Comparison of ENCODE assay signal across 8 cellular contexts in the genomic region with DNA sequence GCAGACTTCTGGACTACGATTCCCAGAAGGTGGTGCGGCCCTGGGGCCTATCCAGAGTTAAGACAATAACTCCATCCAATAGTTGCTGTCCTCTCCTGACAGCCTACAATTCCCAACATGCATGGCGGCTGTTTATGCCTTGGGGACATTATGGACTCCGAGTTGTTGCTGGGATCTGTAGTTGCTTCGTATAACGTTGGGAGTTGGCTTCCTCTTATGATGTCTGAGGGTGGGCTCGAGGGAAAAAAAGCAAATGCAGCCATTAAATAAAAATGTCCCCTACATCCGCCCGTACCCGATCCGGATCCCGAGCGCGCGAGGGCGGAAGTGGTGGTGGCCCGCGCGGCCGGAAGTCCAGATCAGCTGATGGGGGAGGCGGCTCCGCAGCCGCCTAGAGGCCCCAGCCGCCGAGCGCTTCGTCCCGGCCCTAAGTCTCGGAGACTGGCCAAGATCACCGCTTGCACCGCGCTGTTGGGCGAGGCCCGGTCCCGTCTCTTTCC. TPM values are rescaled to one million over a fixed set of nuclear protein-coding genes. Genes with fewer than 3 reads are reported as not detected.
A peak's percentile ranks its signal among the peaks of the same experiment; 100 is the strongest.
DNase-seq lines count a peak whose midpoint lies in the region; ATAC-seq and FAIRE-seq lines count a peak whose summit lies in the region.

A gene with protein sequence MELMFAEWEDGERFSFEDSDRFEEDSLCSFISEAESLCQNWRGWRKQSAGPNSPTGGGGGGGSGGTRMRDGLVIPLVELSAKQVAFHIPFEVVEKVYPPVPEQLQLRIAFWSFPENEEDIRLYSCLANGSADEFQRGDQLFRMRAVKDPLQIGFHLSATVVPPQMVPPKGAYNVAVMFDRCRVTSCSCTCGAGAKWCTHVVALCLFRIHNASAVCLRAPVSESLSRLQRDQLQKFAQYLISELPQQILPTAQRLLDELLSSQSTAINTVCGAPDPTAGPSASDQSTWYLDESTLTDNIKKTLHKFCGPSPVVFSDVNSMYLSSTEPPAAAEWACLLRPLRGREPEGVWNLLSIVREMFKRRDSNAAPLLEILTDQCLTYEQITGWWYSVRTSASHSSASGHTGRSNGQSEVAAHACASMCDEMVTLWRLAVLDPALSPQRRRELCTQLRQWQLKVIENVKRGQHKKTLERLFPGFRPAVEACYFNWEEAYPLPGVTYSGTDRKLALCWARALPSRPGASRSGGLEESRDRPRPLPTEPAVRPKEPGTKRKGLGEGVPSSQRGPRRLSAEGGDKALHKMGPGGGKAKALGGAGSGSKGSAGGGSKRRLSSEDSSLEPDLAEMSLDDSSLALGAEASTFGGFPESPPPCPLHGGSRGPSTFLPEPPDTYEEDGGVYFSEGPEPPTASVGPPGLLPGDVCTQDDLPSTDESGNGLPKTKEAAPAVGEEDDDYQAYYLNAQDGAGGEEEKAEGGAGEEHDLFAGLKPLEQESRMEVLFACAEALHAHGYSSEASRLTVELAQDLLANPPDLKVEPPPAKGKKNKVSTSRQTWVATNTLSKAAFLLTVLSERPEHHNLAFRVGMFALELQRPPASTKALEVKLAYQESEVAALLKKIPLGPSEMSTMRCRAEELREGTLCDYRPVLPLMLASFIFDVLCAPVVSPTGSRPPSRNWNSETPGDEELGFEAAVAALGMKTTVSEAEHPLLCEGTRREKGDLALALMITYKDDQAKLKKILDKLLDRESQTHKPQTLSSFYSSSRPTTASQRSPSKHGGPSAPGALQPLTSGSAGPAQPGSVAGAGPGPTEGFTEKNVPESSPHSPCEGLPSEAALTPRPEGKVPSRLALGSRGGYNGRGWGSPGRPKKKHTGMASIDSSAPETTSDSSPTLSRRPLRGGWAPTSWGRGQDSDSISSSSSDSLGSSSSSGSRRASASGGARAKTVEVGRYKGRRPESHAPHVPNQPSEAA (N-terminal part only) (plus strand): TSS at position 386 of the 500 bp plus-strand sequence. CDS start 273 bp downstream, outside the sequence.

- peaks cover 68% of the 10 kb centered on the region for H3K4me1 Mint-ChIP-seq in activated T-cell treated with anti-CD3 and anti-CD28 coated beads, Interleukin-2, amount 50 U/mL, for 72 hours (ENCODE audit: low read depth)

- H3K9ac ChIP-seq in muscle layer of colon (ENCODE audit: low read length), result peak within 1 kb of the TSS; percentile 97

- H3K36me3 ChIP-seq in KOPT-K1 (ENCODE audit: insufficient read depth, low read length), result peaks cover 21% of the 10 kb centered on the region
- H3K36me3 ChIP-seq in muscle layer of colon (ENCODE audit: insufficient read depth, low read length), result peaks cover 15% of the 10 kb centered on the region

- peak; percentile 88 for FAIRE-seq in RCC 7860 (lab: Jason Lieb, UNC)

- no peaks in the 10 kb centered on the region for H3K9me3 ChIP-seq in KOPT-K1 (ENCODE audit: insufficient read depth, low read length, poor library complexity, severe bottlenecking)
- no peaks in the 10 kb centered on the region for H3K9me3 ChIP-seq in muscle layer of colon (ENCODE audit: low read length)

- peaks cover 46% of the 10 kb centered on the region for H3K4me1 ChIP-seq in muscle layer of colon (ENCODE audit: insufficient read depth, low read length)

- H3K27me3 ChIP-seq in muscle layer of colon (ENCODE audit: control insufficient read depth in 1 of 2, insufficient read depth in 2 of 2, low read length in 2 of 2), result no peaks in the 10 kb centered on the region

- H3K9me3 Mint-ChIP-seq in activated T-cell treated with anti-CD3 and anti-CD28 coated beads, Interleukin-2, amount 50 U/mL, for 72 hours, result no peaks in the 10 kb centered on the region

- no peaks in the 10 kb centered on the region for H3K27me3 Mint-ChIP-seq in activated T-cell treated with anti-CD3 and anti-CD28 coated beads, Interleukin-2, amount 50 U/mL, for 72 hours (ENCODE audit: low read depth)

- peak within 1 kb of the TSS; percentile 90 to 98 for H3K4me3 Mint-ChIP-seq in activated T-cell treated with anti-CD3 and anti-CD28 coated beads, Interleukin-2, amount 50 U/mL, for 72 hours

- DNase-seq in DMS79 (lab: John Stamatoyannopoulos, UW) (peak; percentile 62), RCC 7860 (ENCODE audit: low spot score) (peak; percentile 82)
- DNase-seq in activated T-cell treated with anti-CD3 and anti-CD28 coated beads, Interleukin-2, amount 50 U/mL, for 72 hours, result peak; percentile 83 to 86
- DNase-seq in stimulated activated CD8-positive, alpha-beta memory T cell treated with anti-CD3 and anti-CD28 coated beads, Interleukin-7, amount 100 ng/mL, for 24 hours (ENCODE audit: low read depth), result peak; percentile 71

- peak within 1 kb of the TSS; percentile 84 to 87 for H3K4me3 ChIP-seq in muscle layer of colon (ENCODE audit: low read depth in 1 of 2, low read length in 2 of 2)

- ATAC-seq in GM21786 (IDR thresholded peaks at IDR 0.05; ENCODE audit: unreplicated experiment), result peak; percentile 82
- peak; percentile 81 to 85 for ATAC-seq in activated T-cell treated with anti-CD3 and anti-CD28 coated beads, Interleukin-2, amount 50 U/mL, for 72 hours (replicated peaks in 1 of 2)
- ATAC-seq in esophagus mucosa, result peak; percentile 83

- H3K27ac Mint-ChIP-seq in activated T-cell treated with anti-CD3 and anti-CD28 coated beads, Interleukin-2, amount 50 U/mL, for 72 hours, result peak within 1 kb of the TSS; percentile 97

- peaks cover 6 to 7% of the 10 kb centered on the region in 2 donors for H3K36me3 Mint-ChIP-seq in activated T-cell treated with anti-CD3 and anti-CD28 coated beads, Interleukin-2, amount 50 U/mL, for 72 hours (ENCODE audit: insufficient read depth in 2 of 2)

- H3K27ac ChIP-seq in KOPT-K1 (ENCODE audit: low read depth, low read length, poor library complexity, severe bottlenecking), result peak within 1 kb of the TSS; percentile 65
- peak within 1 kb of the TSS; percentile 93 for H3K27ac ChIP-seq in muscle layer of colon (ENCODE audit: low read depth, low read length)

RNA-seq across cellular contexts. Expression of the gene that starts here (rescaled TPM):
- total RNA-seq in activated T-cell treated with anti-CD3 and anti-CD28 coated beads, Interleukin-2, amount 50 U/mL, for 72 hours, result 10 to 100 TPM; 72.0 to 81.3 TPM
- 71.7 TPM for total RNA-seq in esophagus mucosa

Comparison
In these comparisons a context has a peak if more than half of its experiments do, and no peak if none do; other contexts are left out.
1. Peak in every context shown above with its lines: DNase-seq, ATAC-seq, H3K4me3 ChIP-seq and H3K27ac ChIP-seq.